1 cellular context compared by ENCODE assay signal in the genomic region with DNA sequence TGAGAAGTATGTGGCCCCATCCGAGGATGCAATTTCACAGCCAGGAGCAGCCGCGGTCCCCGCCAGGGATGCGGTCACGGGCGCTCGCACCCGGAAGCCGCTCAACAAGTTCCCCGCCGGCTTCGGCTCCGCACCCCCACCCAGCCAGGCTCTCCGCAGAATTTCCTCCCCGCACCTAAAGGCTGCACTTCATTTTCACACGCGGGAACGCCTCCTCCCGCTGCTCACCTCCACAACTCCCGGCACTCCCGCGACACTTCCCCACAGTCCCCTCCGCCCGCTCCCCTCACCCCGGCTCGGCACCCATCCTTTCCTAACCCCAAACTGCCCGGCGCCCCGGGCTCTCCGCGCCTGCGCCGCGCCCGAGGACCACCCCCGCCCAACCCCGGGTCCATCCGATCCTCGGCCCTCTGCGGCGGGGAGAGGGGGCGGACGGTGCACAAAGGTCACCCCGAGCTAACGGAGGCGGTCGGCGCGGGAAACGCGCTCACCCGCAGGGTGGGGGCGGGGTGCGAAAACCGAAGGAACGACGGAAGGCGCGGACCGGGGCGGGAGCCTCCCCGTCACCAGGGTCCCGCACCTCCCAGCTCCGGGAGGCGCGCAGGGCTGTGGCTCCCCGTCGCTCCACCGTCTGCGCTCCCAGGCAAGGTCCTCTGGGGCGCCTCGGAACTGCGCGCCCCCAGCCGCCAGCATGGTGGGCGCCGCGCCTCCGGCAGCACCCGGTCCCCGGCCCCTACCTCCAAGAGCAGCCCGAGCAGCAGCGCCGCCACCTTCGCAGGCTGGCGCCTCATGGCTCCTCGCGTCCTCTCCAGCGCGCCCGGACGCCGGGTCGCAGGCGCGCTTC.
TF ChIP-seq lines count a peak whose summit lies in the region.

No MANE protein-coding gene starts in this region.

TF ChIP-seq in HepG2, 621 proteins besides CTCF, POLR2A, EP300 and RAD21 (continued from another document and continues in another):
- no peak for TF ChIP-seq ZNF224 (CRISPR knock-in tag; IDR thresholded peaks at IDR 0.05)
- no peak for TF ChIP-seq MEF2D (CRISPR knock-in tag; IDR thresholded peaks at IDR 0.05)
- TF ChIP-seq, protein P1, sequence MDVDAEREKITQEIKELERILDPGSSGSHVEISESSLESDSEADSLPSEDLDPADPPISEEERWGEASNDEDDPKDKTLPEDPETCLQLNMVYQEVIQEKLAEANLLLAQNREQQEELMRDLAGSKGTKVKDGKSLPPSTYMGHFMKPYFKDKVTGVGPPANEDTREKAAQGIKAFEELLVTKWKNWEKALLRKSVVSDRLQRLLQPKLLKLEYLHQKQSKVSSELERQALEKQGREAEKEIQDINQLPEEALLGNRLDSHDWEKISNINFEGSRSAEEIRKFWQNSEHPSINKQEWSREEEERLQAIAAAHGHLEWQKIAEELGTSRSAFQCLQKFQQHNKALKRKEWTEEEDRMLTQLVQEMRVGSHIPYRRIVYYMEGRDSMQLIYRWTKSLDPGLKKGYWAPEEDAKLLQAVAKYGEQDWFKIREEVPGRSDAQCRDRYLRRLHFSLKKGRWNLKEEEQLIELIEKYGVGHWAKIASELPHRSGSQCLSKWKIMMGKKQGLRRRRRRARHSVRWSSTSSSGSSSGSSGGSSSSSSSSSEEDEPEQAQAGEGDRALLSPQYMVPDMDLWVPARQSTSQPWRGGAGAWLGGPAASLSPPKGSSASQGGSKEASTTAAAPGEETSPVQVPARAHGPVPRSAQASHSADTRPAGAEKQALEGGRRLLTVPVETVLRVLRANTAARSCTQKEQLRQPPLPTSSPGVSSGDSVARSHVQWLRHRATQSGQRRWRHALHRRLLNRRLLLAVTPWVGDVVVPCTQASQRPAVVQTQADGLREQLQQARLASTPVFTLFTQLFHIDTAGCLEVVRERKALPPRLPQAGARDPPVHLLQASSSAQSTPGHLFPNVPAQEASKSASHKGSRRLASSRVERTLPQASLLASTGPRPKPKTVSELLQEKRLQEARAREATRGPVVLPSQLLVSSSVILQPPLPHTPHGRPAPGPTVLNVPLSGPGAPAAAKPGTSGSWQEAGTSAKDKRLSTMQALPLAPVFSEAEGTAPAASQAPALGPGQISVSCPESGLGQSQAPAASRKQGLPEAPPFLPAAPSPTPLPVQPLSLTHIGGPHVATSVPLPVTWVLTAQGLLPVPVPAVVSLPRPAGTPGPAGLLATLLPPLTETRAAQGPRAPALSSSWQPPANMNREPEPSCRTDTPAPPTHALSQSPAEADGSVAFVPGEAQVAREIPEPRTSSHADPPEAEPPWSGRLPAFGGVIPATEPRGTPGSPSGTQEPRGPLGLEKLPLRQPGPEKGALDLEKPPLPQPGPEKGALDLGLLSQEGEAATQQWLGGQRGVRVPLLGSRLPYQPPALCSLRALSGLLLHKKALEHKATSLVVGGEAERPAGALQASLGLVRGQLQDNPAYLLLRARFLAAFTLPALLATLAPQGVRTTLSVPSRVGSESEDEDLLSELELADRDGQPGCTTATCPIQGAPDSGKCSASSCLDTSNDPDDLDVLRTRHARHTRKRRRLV (CRISPR knock-in tag; IDR thresholded peaks at IDR 0.05) = no peak
- TF ChIP-seq ZNF234 (CRISPR knock-in tag; conservative IDR thresholded peaks at IDR 0.05) = 0 out of 2 replicates have a peak, but pooled peaks have one; percentile 40
- TF ChIP-seq HNF4G (IDR thresholded peaks at IDR 0.05; ENCODE audit: borderline replicate concordance, low read depth, low read length) = peak; percentile 84
- TF ChIP-seq HNF4G (CRISPR knock-in tag; IDR thresholded peaks at IDR 0.05; ENCODE audit: borderline replicate concordance, low read depth) = peak; percentile 67; the same call in 1 of the 2 replicates
- TF ChIP-seq TOPORS (CRISPR knock-in tag; IDR thresholded peaks at IDR 0.05) = no peak
- no peak for TF ChIP-seq ZNF720 (CRISPR knock-in tag; IDR thresholded peaks at IDR 0.05)
- peak; percentile 62; the same call in 1 of the 2 replicates for TF ChIP-seq ZNF605 (CRISPR knock-in tag; IDR thresholded peaks at IDR 0.05)
- TF ChIP-seq HMG20A (CRISPR knock-in tag; IDR thresholded peaks at IDR 0.05; ENCODE audit: borderline replicate concordance) = no peak
- TF ChIP-seq, protein P2, sequence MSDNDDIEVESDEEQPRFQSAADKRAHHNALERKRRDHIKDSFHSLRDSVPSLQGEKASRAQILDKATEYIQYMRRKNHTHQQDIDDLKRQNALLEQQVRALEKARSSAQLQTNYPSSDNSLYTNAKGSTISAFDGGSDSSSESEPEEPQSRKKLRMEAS (IDR thresholded peaks at IDR 0.05) = peak; percentile 89
- TF ChIP-seq, protein P3, sequence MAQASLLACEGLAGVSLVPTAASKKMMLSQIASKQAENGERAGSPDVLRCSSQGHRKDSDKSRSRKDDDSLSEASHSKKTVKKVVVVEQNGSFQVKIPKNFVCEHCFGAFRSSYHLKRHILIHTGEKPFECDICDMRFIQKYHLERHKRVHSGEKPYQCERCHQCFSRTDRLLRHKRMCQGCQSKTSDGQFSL (CRISPR knock-in tag; IDR thresholded peaks at IDR 0.05) = peak; percentile 92
- no peak for TF ChIP-seq REXO4 (CRISPR knock-in tag; IDR thresholded peaks at IDR 0.05; ENCODE audit: borderline replicate concordance)
- TF ChIP-seq, protein P4, sequence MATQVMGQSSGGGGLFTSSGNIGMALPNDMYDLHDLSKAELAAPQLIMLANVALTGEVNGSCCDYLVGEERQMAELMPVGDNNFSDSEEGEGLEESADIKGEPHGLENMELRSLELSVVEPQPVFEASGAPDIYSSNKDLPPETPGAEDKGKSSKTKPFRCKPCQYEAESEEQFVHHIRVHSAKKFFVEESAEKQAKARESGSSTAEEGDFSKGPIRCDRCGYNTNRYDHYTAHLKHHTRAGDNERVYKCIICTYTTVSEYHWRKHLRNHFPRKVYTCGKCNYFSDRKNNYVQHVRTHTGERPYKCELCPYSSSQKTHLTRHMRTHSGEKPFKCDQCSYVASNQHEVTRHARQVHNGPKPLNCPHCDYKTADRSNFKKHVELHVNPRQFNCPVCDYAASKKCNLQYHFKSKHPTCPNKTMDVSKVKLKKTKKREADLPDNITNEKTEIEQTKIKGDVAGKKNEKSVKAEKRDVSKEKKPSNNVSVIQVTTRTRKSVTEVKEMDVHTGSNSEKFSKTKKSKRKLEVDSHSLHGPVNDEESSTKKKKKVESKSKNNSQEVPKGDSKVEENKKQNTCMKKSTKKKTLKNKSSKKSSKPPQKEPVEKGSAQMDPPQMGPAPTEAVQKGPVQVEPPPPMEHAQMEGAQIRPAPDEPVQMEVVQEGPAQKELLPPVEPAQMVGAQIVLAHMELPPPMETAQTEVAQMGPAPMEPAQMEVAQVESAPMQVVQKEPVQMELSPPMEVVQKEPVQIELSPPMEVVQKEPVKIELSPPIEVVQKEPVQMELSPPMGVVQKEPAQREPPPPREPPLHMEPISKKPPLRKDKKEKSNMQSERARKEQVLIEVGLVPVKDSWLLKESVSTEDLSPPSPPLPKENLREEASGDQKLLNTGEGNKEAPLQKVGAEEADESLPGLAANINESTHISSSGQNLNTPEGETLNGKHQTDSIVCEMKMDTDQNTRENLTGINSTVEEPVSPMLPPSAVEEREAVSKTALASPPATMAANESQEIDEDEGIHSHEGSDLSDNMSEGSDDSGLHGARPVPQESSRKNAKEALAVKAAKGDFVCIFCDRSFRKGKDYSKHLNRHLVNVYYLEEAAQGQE (IDR thresholded peaks at IDR 0.05; ENCODE audit: borderline replicate concordance in 1 of 2, low read depth in 1 of 2, low read length in 2 of 2) = no peak
- TF ChIP-seq ZFP90 (CRISPR knock-in tag; IDR thresholded peaks at IDR 0.05; ENCODE audit: borderline replicate concordance) = peak; percentile 58; the same call in 1 of the 2 replicates
- TF ChIP-seq, protein P5, sequence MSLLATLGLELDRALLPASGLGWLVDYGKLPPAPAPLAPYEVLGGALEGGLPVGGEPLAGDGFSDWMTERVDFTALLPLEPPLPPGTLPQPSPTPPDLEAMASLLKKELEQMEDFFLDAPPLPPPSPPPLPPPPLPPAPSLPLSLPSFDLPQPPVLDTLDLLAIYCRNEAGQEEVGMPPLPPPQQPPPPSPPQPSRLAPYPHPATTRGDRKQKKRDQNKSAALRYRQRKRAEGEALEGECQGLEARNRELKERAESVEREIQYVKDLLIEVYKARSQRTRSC (CRISPR knock-in tag; IDR thresholded peaks at IDR 0.05; ENCODE audit: low read depth) = no peak
- TF ChIP-seq, protein P6, sequence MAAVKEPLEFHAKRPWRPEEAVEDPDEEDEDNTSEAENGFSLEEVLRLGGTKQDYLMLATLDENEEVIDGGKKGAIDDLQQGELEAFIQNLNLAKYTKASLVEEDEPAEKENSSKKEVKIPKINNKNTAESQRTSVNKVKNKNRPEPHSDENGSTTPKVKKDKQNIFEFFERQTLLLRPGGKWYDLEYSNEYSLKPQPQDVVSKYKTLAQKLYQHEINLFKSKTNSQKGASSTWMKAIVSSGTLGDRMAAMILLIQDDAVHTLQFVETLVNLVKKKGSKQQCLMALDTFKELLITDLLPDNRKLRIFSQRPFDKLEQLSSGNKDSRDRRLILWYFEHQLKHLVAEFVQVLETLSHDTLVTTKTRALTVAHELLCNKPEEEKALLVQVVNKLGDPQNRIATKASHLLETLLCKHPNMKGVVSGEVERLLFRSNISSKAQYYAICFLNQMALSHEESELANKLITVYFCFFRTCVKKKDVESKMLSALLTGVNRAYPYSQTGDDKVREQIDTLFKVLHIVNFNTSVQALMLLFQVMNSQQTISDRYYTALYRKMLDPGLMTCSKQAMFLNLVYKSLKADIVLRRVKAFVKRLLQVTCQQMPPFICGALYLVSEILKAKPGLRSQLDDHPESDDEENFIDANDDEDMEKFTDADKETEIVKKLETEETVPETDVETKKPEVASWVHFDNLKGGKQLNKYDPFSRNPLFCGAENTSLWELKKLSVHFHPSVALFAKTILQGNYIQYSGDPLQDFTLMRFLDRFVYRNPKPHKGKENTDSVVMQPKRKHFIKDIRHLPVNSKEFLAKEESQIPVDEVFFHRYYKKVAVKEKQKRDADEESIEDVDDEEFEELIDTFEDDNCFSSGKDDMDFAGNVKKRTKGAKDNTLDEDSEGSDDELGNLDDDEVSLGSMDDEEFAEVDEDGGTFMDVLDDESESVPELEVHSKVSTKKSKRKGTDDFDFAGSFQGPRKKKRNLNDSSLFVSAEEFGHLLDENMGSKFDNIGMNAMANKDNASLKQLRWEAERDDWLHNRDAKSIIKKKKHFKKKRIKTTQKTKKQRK (IDR thresholded peaks at IDR 0.05; ENCODE audit: low read length) = no peak
- TF ChIP-seq, protein P7, sequence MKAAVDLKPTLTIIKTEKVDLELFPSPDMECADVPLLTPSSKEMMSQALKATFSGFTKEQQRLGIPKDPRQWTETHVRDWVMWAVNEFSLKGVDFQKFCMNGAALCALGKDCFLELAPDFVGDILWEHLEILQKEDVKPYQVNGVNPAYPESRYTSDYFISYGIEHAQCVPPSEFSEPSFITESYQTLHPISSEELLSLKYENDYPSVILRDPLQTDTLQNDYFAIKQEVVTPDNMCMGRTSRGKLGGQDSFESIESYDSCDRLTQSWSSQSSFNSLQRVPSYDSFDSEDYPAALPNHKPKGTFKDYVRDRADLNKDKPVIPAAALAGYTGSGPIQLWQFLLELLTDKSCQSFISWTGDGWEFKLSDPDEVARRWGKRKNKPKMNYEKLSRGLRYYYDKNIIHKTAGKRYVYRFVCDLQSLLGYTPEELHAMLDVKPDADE (CRISPR knock-in tag; IDR thresholded peaks at IDR 0.05) = peak; percentile 37; the same call in 1 of the 2 replicates
- TF ChIP-seq ZNF501 (CRISPR knock-in tag; IDR thresholded peaks at IDR 0.05) = peak; percentile 75; the same call in 1 of the 2 replicates
- TF ChIP-seq, protein P8, sequence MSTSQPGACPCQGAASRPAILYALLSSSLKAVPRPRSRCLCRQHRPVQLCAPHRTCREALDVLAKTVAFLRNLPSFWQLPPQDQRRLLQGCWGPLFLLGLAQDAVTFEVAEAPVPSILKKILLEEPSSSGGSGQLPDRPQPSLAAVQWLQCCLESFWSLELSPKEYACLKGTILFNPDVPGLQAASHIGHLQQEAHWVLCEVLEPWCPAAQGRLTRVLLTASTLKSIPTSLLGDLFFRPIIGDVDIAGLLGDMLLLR (CRISPR knock-in tag; IDR thresholded peaks at IDR 0.05) = peak; percentile 80; the same call in 1 of the 2 replicates
- 0 out of 2 replicates have a peak, but pooled peaks have one; percentile 52 for TF ChIP-seq ZSCAN25 (CRISPR knock-in tag; IDR thresholded peaks at IDR 0.05)
- no peak for TF ChIP-seq ZNF572 (CRISPR knock-in tag; IDR thresholded peaks at IDR 0.05)
- peak; percentile 76 for TF ChIP-seq CHD2 (IDR thresholded peaks at IDR 0.05; ENCODE audit: low read depth, low read length)
- peak; percentile 57; the same call in 1 of the 2 replicates for TF ChIP-seq ZNF891 (CRISPR knock-in tag; IDR thresholded peaks at IDR 0.05)
- TF ChIP-seq, protein P9, sequence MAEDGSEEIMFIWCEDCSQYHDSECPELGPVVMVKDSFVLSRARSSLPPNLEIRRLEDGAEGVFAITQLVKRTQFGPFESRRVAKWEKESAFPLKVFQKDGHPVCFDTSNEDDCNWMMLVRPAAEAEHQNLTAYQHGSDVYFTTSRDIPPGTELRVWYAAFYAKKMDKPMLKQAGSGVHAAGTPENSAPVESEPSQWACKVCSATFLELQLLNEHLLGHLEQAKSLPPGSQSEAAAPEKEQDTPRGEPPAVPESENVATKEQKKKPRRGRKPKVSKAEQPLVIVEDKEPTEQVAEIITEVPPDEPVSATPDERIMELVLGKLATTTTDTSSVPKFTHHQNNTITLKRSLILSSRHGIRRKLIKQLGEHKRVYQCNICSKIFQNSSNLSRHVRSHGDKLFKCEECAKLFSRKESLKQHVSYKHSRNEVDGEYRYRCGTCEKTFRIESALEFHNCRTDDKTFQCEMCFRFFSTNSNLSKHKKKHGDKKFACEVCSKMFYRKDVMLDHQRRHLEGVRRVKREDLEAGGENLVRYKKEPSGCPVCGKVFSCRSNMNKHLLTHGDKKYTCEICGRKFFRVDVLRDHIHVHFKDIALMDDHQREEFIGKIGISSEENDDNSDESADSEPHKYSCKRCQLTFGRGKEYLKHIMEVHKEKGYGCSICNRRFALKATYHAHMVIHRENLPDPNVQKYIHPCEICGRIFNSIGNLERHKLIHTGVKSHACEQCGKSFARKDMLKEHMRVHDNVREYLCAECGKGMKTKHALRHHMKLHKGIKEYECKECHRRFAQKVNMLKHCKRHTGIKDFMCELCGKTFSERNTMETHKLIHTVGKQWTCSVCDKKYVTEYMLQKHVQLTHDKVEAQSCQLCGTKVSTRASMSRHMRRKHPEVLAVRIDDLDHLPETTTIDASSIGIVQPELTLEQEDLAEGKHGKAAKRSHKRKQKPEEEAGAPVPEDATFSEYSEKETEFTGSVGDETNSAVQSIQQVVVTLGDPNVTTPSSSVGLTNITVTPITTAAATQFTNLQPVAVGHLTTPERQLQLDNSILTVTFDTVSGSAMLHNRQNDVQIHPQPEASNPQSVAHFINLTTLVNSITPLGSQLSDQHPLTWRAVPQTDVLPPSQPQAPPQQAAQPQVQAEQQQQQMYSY (CRISPR knock-in tag; IDR thresholded peaks at IDR 0.05) = no peak
- TF ChIP-seq, protein P10, sequence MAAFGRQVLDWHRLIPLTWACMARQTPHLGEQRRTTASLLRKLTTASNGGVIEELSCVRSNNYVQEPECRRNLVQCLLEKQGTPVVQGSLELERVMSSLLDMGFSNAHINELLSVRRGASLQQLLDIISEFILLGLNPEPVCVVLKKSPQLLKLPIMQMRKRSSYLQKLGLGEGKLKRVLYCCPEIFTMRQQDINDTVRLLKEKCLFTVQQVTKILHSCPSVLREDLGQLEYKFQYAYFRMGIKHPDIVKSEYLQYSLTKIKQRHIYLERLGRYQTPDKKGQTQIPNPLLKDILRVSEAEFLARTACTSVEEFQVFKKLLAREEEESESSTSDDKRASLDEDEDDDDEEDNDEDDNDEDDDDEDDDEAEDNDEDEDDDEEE (CRISPR knock-in tag; IDR thresholded peaks at IDR 0.05) = no peak
